8 cellular contexts compared by ENCODE assay signal in genomic region chr1:112298558-112298957, GRCh38.
DNase-seq lines count a peak whose midpoint lies in the region; ATAC-seq, FAIRE-seq and TF ChIP-seq lines count a peak whose summit lies in the region.

No MANE protein-coding gene starts in this region.

- H3K36me3 ChIP-seq in DND-41 (ENCODE audit: insufficient read depth, low read length), result no peaks in the 10 kb centered on the region
- H3K36me3 ChIP-seq in mesendoderm (ENCODE audit: control insufficient read depth, insufficient read depth, low read length), result no peaks in the 10 kb centered on the region

- H3K79me1 ChIP-seq in mesendoderm (ENCODE audit: low read length), result no peaks in the 10 kb centered on the region

- H3K9me3 ChIP-seq in DND-41 (ENCODE audit: insufficient read depth, low read length, severe bottlenecking), result no peaks in the 10 kb centered on the region

- no peak overlapping the region for H2AK5ac ChIP-seq in mesendoderm (ENCODE audit: low read length)

- no peak overlapping the region for H3K4ac ChIP-seq in mesendoderm (ENCODE audit: low read depth, low read length)

- FAIRE-seq in RCC 7860 (lab: Jason Lieb, UNC), result no peak

- H3K4me1 ChIP-seq in DND-41 (ENCODE audit: insufficient read depth, low read length) (no peaks in the 10 kb centered on the region), mesendoderm (ENCODE audit: control insufficient read depth, low read depth, low read length) (peaks cover 2% of the 10 kb centered on the region)

- H4K5ac ChIP-seq in mesendoderm (ENCODE audit: low read length), result no peak overlapping the region

- ATAC-seq in DND-41 (ENCODE audit: insufficient read depth, low read depth) (peak; percentile 72), GM18505 (IDR thresholded peaks at IDR 0.05; ENCODE audit: unreplicated experiment) (no peak), GM18520 (IDR thresholded peaks at IDR 0.05; ENCODE audit: unreplicated experiment) (no peak)

- H2BK15ac ChIP-seq in mesendoderm (replicated peaks; ENCODE audit: low read depth), result no peak overlapping the region

- peaks cover 16% of the 10 kb centered on the region for H3K27me3 ChIP-seq in DND-41 (ENCODE audit: insufficient read depth, low read length, poor library complexity)
- no peaks in the 10 kb centered on the region for H3K27me3 ChIP-seq in mesendoderm (ENCODE audit: insufficient read depth, low read length, poor library complexity)

- no CpG with 5 or more reads among the region's 1 CpG for WGBS in mesendoderm (ENCODE audit: extremely low coverage, insufficient coverage, low lambda C conversion rate)

- H4K8ac ChIP-seq in mesendoderm (ENCODE audit: low read depth, low read length), result no peak overlapping the region

- H3K4me3 ChIP-seq in DND-41 (ENCODE audit: low read depth in 1 of 2, low read length in 2 of 2) (no peak overlapping the region), HFF-Myc (replicated peaks; ENCODE audit: low read depth, low read length) (no peak overlapping the region), mesendoderm (ENCODE audit: low read length) (no peak overlapping the region)

- no peak overlapping the region for H2AFZ ChIP-seq in DND-41 (ENCODE audit: low read depth, low read length)

- H3K18ac ChIP-seq in mesendoderm (ENCODE audit: low read length), result no peak overlapping the region

- DNase-seq in DND-41 (peak; percentile 60), HFF-Myc (ENCODE audit: extremely low read depth, low read depth) (peak; percentile 25), RCC 7860 (ENCODE audit: low spot score) (peak; percentile 11), dedifferentiated amniotic fluid mesenchymal stem cell (ENCODE audit: extremely low spot score) (peak; percentile 17), mesendoderm (peak; percentile 82), occipital lobe (lab: John Stamatoyannopoulos, UW) (no peak)

- H3K9ac ChIP-seq in DND-41 (ENCODE audit: low read depth, low read length) (no peak overlapping the region), mesendoderm (ENCODE audit: low read length) (no peak overlapping the region)

- no peak for TF ChIP-seq POLR2A in GM18505 (IDR thresholded peaks at IDR 0.05; ENCODE audit: borderline replicate concordance, extremely low read depth, insufficient read depth, insufficient read length)

- H2BK5ac ChIP-seq in mesendoderm (ENCODE audit: low read length), result no peak overlapping the region

- peak; percentile 75 for TF ChIP-seq CTCF in DND-41 (IDR thresholded peaks at IDR 0.05; ENCODE audit: borderline replicate concordance, extremely low read depth, low read length, poor library complexity, severe bottlenecking)
- TF ChIP-seq CTCF in HFF-Myc (IDR thresholded peaks at IDR 0.05; ENCODE audit: low read depth, low read length, missing control alignments), result peak; percentile 80

- no peak overlapping the region for H3K56ac ChIP-seq in mesendoderm (ENCODE audit: low read length)

- H3K27ac ChIP-seq in DND-41 (ENCODE audit: low read length) (no peak overlapping the region), mesendoderm (ENCODE audit: low read depth, low read length) (no peak overlapping the region)

- no peaks in the 10 kb centered on the region for H4K20me1 ChIP-seq in DND-41 (ENCODE audit: insufficient read depth, low read length)

- H3K23ac ChIP-seq in mesendoderm (ENCODE audit: low read length), result no peak overlapping the region

- H3K4me2 ChIP-seq in DND-41 (ENCODE audit: insufficient read depth, low read length) (no peak overlapping the region), mesendoderm (ENCODE audit: low read length) (no peak overlapping the region)

- H3K79me2 ChIP-seq in DND-41 (ENCODE audit: insufficient read depth, low read length) (no peaks in the 10 kb centered on the region), mesendoderm (ENCODE audit: control insufficient read depth, insufficient read depth, low read length) (no peaks in the 10 kb centered on the region)

- H2BK120ac ChIP-seq in mesendoderm (ENCODE audit: low read depth, low read length), result no peak overlapping the region
